ENCODE assay signal across 22 cellular contexts in the genomic region with DNA sequence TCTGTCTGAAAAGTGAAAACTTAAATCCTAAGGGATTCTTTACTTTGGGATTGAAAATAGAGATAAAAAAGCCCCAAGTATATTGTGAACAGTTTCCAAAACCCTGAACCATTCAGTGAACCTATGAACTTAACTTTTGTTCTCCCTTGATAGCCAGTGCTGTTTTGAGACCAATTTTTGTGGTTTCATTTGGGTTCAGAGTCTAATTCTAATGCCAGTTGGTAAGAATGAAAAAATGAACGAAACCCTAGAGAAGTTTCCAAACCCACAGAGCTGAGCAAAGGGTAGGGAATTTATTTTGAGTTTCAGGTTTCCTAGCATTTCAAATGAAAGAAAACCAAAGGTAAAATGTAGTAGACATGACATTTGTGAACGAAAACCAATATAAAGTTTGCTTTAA.
A peak's percentile ranks its signal among the peaks of the same experiment; 100 is the strongest.
DNase-seq lines count a peak whose midpoint lies in the region; ATAC-seq, FAIRE-seq and TF ChIP-seq lines count a peak whose summit lies in the region.
"Had no signal": no experiment of that assay in that cellular context is flagged by ENCODE, and none has a peak within 500 bp of the region (broad histone marks: within the 10 kb centered on the region; RNA-seq: fewer than 3 reads in every experiment).

No MANE protein-coding gene starts in this region.

- no peaks in the 10 kb centered on the region for H4K20me1 ChIP-seq in astrocyte (ENCODE audit: insufficient read depth, low read length)

- no peaks in the 10 kb centered on the region for H3K36me3 ChIP-seq in astrocyte (ENCODE audit: insufficient read depth, low read length)

- TF ChIP-seq CTCF in astrocyte (IDR thresholded peaks at IDR 0.05; ENCODE audit: insufficient read depth, low read depth, low read length): no peak
- TF ChIP-seq CTCF in fibroblast of the aortic adventitia (IDR thresholded peaks at IDR 0.05; ENCODE audit: insufficient read depth, low read length): no peak
- TF ChIP-seq CTCF in glutamatergic neuron (IDR thresholded peaks at IDR 0.05; ENCODE audit: partially characterized antibody, unreplicated experiment): no peak

- no peaks in the 10 kb centered on the region for H3K36me3 Mint-ChIP-seq in astrocyte (ENCODE audit: low read depth, unreplicated experiment)
- no peaks in the 10 kb centered on the region for H3K36me3 Mint-ChIP-seq in glutamatergic neuron (ENCODE audit: unreplicated experiment)
- H3K36me3 Mint-ChIP-seq in T-helper 2 cell treated with Interferon-gamma antibody and Interleukin-4, amounts not matched to agents 5 μg/mL and 100 μg/mL, for 36 hours (ENCODE audit: low read depth): no peaks in the 10 kb centered on the region
- H3K36me3 Mint-ChIP-seq: CD14-positive monocyte had no signal

- DNase-seq in LHCN-M2 (ENCODE audit: low read depth) (peak; percentile 61), astrocyte (ENCODE audit: low read depth) (peak; percentile 61), fibroblast of the aortic adventitia (ENCODE audit: low read depth) (peak; percentile 47), stromal cell of bone marrow (ENCODE audit: low read depth) (peak; percentile 81), glutamatergic neuron (no peak)
- DNase-seq in T-helper 2 cell treated with Interferon-gamma antibody and Interleukin-4, amounts not matched to agents 5 μg/mL and 100 μg/mL, for 36 hours (ENCODE audit: low spot score): no peak
- DNase-seq: H9, HFFc6, MV-4-11, NCI-H1105 treated with DMSO at 0.1 percent for 48 hours, NCI-H2029 treated with DMSO at 0.1 percent for 48 hours, NCI-H226, SHP77 treated with DMSO at 0.1 percent for 48 hours, SW 1271 had no signal

- no peaks in the 10 kb centered on the region for H3K4me1 ChIP-seq in astrocyte (ENCODE audit: insufficient read depth, low read length)

- no peaks in the 10 kb centered on the region for H3K9me3 ChIP-seq in astrocyte (ENCODE audit: insufficient read depth, low read depth, low read length)

- no peaks in the 10 kb centered on the region for H3K27me3 Mint-ChIP-seq in astrocyte (ENCODE audit: low read depth, unreplicated experiment)
- no peaks in the 10 kb centered on the region for H3K27me3 Mint-ChIP-seq in glutamatergic neuron (ENCODE audit: unreplicated experiment)
- H3K27me3 Mint-ChIP-seq in T-helper 2 cell treated with Interferon-gamma antibody and Interleukin-4, amounts not matched to agents 5 μg/mL and 100 μg/mL, for 36 hours (ENCODE audit: low read depth): no peaks in the 10 kb centered on the region
- H3K27me3 Mint-ChIP-seq: B cell had no signal

- peak overlapping the region; percentile 11 for H2AFZ ChIP-seq in astrocyte (ENCODE audit: low read depth, low read length)

- H3K79me2 ChIP-seq in astrocyte (ENCODE audit: insufficient read depth, low read length): no peaks in the 10 kb centered on the region

- H3K27me3 ChIP-seq in astrocyte (ENCODE audit: insufficient read depth, low read length): no peaks in the 10 kb centered on the region

- H3K4me2 ChIP-seq in astrocyte (ENCODE audit: low read length): no peak overlapping the region

- ATAC-seq in HG02610 (IDR thresholded peaks at IDR 0.05; ENCODE audit: unreplicated experiment): no peak
- ATAC-seq: HepG2, K562 had no signal

- no peak for FAIRE-seq in astrocyte (lab: Jason Lieb, UNC)
- FAIRE-seq: HepG2, K562 had no signal

- no peak overlapping the region for H3K9ac ChIP-seq in astrocyte (ENCODE audit: low read length)

- no peak overlapping the region for H3K27ac ChIP-seq in astrocyte (ENCODE audit: low read depth, low read length)
- H3K27ac ChIP-seq: HL-60, RWPE1, SK-N-MC had no signal

- no peaks in the 10 kb centered on the region for H3K9me3 Mint-ChIP-seq in astrocyte (ENCODE audit: unreplicated experiment)
- H3K9me3 Mint-ChIP-seq in glutamatergic neuron (ENCODE audit: unreplicated experiment): no peaks in the 10 kb centered on the region
- H3K9me3 Mint-ChIP-seq in T-helper 2 cell treated with Interferon-gamma antibody and Interleukin-4, amounts not matched to agents 5 μg/mL and 100 μg/mL, for 36 hours: no peaks in the 10 kb centered on the region
- H3K9me3 Mint-ChIP-seq: H9 had no signal

- H3K4me3 Mint-ChIP-seq in astrocyte (ENCODE audit: unreplicated experiment) (no peak overlapping the region), glutamatergic neuron (ENCODE audit: unreplicated experiment) (no peak overlapping the region)
- H3K4me3 Mint-ChIP-seq in T-helper 2 cell treated with Interferon-gamma antibody and Interleukin-4, amounts not matched to agents 5 μg/mL and 100 μg/mL, for 36 hours: no peak overlapping the region
- H3K4me3 Mint-ChIP-seq: B cell, CD14-positive monocyte, H9, HFFc6 had no signal

- H3K4me3 ChIP-seq in astrocyte (ENCODE audit: insufficient read depth, low read depth, low read length): no peak overlapping the region
- no peak overlapping the region for H3K4me3 ChIP-seq in fibroblast of the aortic adventitia (ENCODE audit: low read depth, low read length)
- H3K4me3 ChIP-seq: K562, SK-N-MC had no signal

- H3K4me1 Mint-ChIP-seq in astrocyte (ENCODE audit: low read depth, unreplicated experiment): peaks cover 20% of the 10 kb centered on the region
- H3K4me1 Mint-ChIP-seq in glutamatergic neuron (ENCODE audit: low read depth, unreplicated experiment): no peaks in the 10 kb centered on the region
- no peaks in the 10 kb centered on the region for H3K4me1 Mint-ChIP-seq in T-helper 2 cell treated with Interferon-gamma antibody and Interleukin-4, amounts not matched to agents 5 μg/mL and 100 μg/mL, for 36 hours (ENCODE audit: low read depth)
- H3K4me1 Mint-ChIP-seq: B cell, CD14-positive monocyte had no signal

- H3K27ac Mint-ChIP-seq in astrocyte (ENCODE audit: unreplicated experiment): peak overlapping the region; percentile 78
- H3K27ac Mint-ChIP-seq in glutamatergic neuron (ENCODE audit: unreplicated experiment): no peak overlapping the region
- H3K27ac Mint-ChIP-seq in T-helper 2 cell treated with Interferon-gamma antibody and Interleukin-4, amounts not matched to agents 5 μg/mL and 100 μg/mL, for 36 hours: no peak overlapping the region
- H3K27ac Mint-ChIP-seq: B cell, CD14-positive monocyte, H9, HFFc6 had no signal

Comparison
In these comparisons a context has a peak if more than half of its experiments do, and no peak if none do; other contexts are left out.
1. DNase-seq: peak in LHCN-M2 (single experiment), astrocyte (single experiment), fibroblast of the aortic adventitia (single experiment) and stromal cell of bone marrow (single experiment); none in glutamatergic neuron (single experiment) and T-helper 2 cell treated with Interferon-gamma antibody and Interleukin-4, amounts not matched to agents 5 μg/mL and 100 μg/mL, for 36 hours (single experiment).